8 cellular contexts compared by ENCODE assay signal in genomic region chr1:88891318-88892145, GRCh38. TPM values are rescaled to one million over a fixed set of nuclear protein-coding genes. Genes with fewer than 3 reads are reported as not detected.
A peak's percentile ranks its signal among the peaks of the same experiment; 100 is the strongest.
DNase-seq lines count a peak whose midpoint lies in the region; FAIRE-seq and TF ChIP-seq lines count a peak whose summit lies in the region.

Gene GTF2B, minus strand, starts transcription at chr1:88891567. Its CDS starts 68 bp downstream, at chr1:88891499.

- no peak within 1 kb of the TSS for H2BK15ac ChIP-seq in neuronal stem cell (ENCODE audit: low read length)

- CTCF ChIA-PET in HEK293 (lab: Yijun Ruan, JAX), result interaction anchor here (0.5 to 0.8 kb wide), 3 partner anchors 15 to 290 kb away, joined by 3 to 4 read pairs (median 3); no protein-coding TSS in a partner anchor

- H2AK5ac ChIP-seq in neuronal stem cell (ENCODE audit: low read depth, low read length), result no peak within 1 kb of the TSS

- H3K9ac ChIP-seq in neuronal stem cell (ENCODE audit: low read depth, low read length, poor library complexity), result peak within 1 kb of the TSS; percentile 89

- H3K4ac ChIP-seq in neuronal stem cell (ENCODE audit: low read length), result no peak within 1 kb of the TSS

- H3K79me1 ChIP-seq in neuronal stem cell (ENCODE audit: low read depth, low read length), result peaks cover 3% of the 10 kb centered on the region

- H2BK5ac ChIP-seq in neuronal stem cell (ENCODE audit: low read length), result no peak within 1 kb of the TSS

- TF ChIP-seq CTCF in HEK293 (tag by site-specific recombination; IDR thresholded peaks at IDR 0.05) (peak; percentile 40; the same call in 1 of the 2 replicates), subcutaneous adipose tissue (IDR thresholded peaks at IDR 0.05; ENCODE audit: low read depth) (no peak)

- H4K91ac ChIP-seq in neuronal stem cell (ENCODE audit: low read depth, low read length, poor library complexity), result no peak within 1 kb of the TSS

- no peak within 1 kb of the TSS for H2BK120ac ChIP-seq in neuronal stem cell (ENCODE audit: low read depth, low read length)

- H3K9me3 ChIP-seq in HEK293 (ENCODE audit: control insufficient read depth, insufficient read depth, low read depth, low read length) (no peaks in the 10 kb centered on the region), neuronal stem cell (replicated peaks in 1 of 2; ENCODE audit: control insufficient read depth in 2 of 2, insufficient read depth in 1 of 2, low read depth in 1 of 2, low read length in 2 of 2) (no peaks in the 10 kb centered on the region)

- no peaks in the 10 kb centered on the region for H3K27me3 ChIP-seq in neuronal stem cell (ENCODE audit: control insufficient read depth in 3 of 3, insufficient read depth in 3 of 3, low read depth in 1 of 3, low read length in 3 of 3)

- H3K14ac ChIP-seq in neuronal stem cell (ENCODE audit: low read length), result no peak within 1 kb of the TSS

- H4K8ac ChIP-seq in neuronal stem cell (ENCODE audit: low read depth, low read length), result no peak within 1 kb of the TSS

- WGBS in neuronal stem cell (ENCODE audit: extremely low coverage in 2 of 2, insufficient read length in 2 of 2, insufficient replicate concordance in 1 of 2), 2 donors, result no CpG with 5 or more reads among the region's 51 CpGs

- no peak within 1 kb of the TSS for H2BK12ac ChIP-seq in neuronal stem cell (ENCODE audit: low read length)

- H3K23ac ChIP-seq in neuronal stem cell (ENCODE audit: low read depth, low read length, poor library complexity), result peak within 1 kb of the TSS; percentile 83

- in situ Hi-C loops in SK-MEL-5 (cut with HindIII; ENCODE audit: low pct_unique_long_range_greater_than_20kb, low sequenced_read_pairs), result no loop called here

- POLR2A ChIA-PET in HEK293 (lab: Yijun Ruan, JAX), result interaction anchor here (0.7 to 2.4 kb wide), 6 partner anchors 24 to 713 kb away, joined by 3 to 12 read pairs (median 4); partner anchors contain the start of gene PKN2

- peak within 1 kb of the TSS; percentile 89 for H3K18ac ChIP-seq in neuronal stem cell (ENCODE audit: low read length)

- DNase-seq in GDM1 (lab: John Stamatoyannopoulos, UW) (peak; percentile 93), MV-4-11 (lab: John Stamatoyannopoulos, UW) (peak; percentile 98), SK-MEL-5 (ENCODE audit: low read depth, low spot score) (peak; percentile 94), frontal cortex (ENCODE audit: low spot score in 2 of 2) (peak; percentile 65 to 70), neuronal stem cell (ENCODE audit: low spot score) (peak; percentile 67)
- peak; percentile 94 for DNase-seq in activated naive CD4-positive, alpha-beta T cell treated with Interleukin-2 at 50 U/mL for 16 hours

- H3K36me3 ChIP-seq in HEK293 (ENCODE audit: control insufficient read depth in 2 of 2, insufficient read depth in 1 of 2, low read length in 2 of 2), result peaks cover 7 to 15% of the 10 kb centered on the region in 2 experiments; a peak in 2 of 3 replicates
- H3K36me3 ChIP-seq in neuronal stem cell (replicated peaks in 1 of 2; ENCODE audit: control insufficient read depth in 2 of 2, insufficient read depth in 2 of 2, low read length in 2 of 2), result peaks cover 0 to 21% of the 10 kb centered on the region in 2 donors

- H2AFZ ChIP-seq in neuronal stem cell (ENCODE audit: low read length), result peak within 1 kb of the TSS; percentile 89

- H3K4me3 ChIP-seq in HEK293 (ENCODE audit: low read depth, low read length), result peak within 1 kb of the TSS; percentile 99
- H3K4me3 ChIP-seq in neuronal stem cell (ENCODE audit: low read length in 2 of 2), result peak within 1 kb of the TSS; percentile 71 to 96

- H3K27ac ChIP-seq in HEK293 (ENCODE audit: extremely low read depth, low read depth, low read length) (peak within 1 kb of the TSS; percentile 59), neuronal stem cell (replicated peaks; ENCODE audit: low read length) (peak within 1 kb of the TSS; percentile 26)

- peaks cover 10% of the 10 kb centered on the region; the same call in 1 of the 2 replicates for H3K4me1 ChIP-seq in HEK293 (ENCODE audit: control insufficient read depth, insufficient read depth, low read length)
- peaks cover 0 to 2% of the 10 kb centered on the region in 2 donors for H3K4me1 ChIP-seq in neuronal stem cell (ENCODE audit: control insufficient read depth in 2 of 2, insufficient read depth in 1 of 2, low read depth in 1 of 2, low read length in 2 of 2)

- FAIRE-seq in frontal cortex (lab: Jason Lieb, UNC), result no peak

- peak within 1 kb of the TSS; percentile 60 for H3K4me2 ChIP-seq in neuronal stem cell (ENCODE audit: insufficient read depth, low read length, poor library complexity, severe bottlenecking)

TF ChIP-seq in HEK293, 187 proteins besides CTCF, POLR2A, EP300 and RAD21 (continues in another document):
- peak; percentile 27; the same call in 1 of the 2 replicates for TF ChIP-seq ZNF10 (tag by site-specific recombination; IDR thresholded peaks at IDR 0.05)
- TF ChIP-seq RBAK (tag by site-specific recombination; IDR thresholded peaks at IDR 0.05), result no peak
- TF ChIP-seq PATZ1 (tag by site-specific recombination; IDR thresholded peaks at IDR 0.05), result peak; percentile 42; the same call in 1 of the 2 replicates
- no peak for TF ChIP-seq ZNF701 (tag by site-specific recombination; IDR thresholded peaks at IDR 0.05)
- TF ChIP-seq ZNF274 (IDR thresholded peaks at IDR 0.05; ENCODE audit: low read length), result no peak
- TF ChIP-seq ZNF274 (tag by site-specific recombination; IDR thresholded peaks at IDR 0.05; ENCODE audit: borderline replicate concordance), result no peak
- TF ChIP-seq SP7 (tag by site-specific recombination; IDR thresholded peaks at IDR 0.05), result peak; percentile 84
- TF ChIP-seq PRDM6 (tag by site-specific recombination; IDR thresholded peaks at IDR 0.05), result no peak
- TF ChIP-seq ZBTB8A (tag by site-specific recombination; IDR thresholded peaks at IDR 0.05), result peak; percentile 92
- peak; percentile 96 for TF ChIP-seq ZNF2 (tag by site-specific recombination; IDR thresholded peaks at IDR 0.05)
- TF ChIP-seq ZFP37 (tag by site-specific recombination; IDR thresholded peaks at IDR 0.05), result peak; percentile 92
- TF ChIP-seq ZFP69B (tag by site-specific recombination; IDR thresholded peaks at IDR 0.05), result 0 out of 2 replicates have a peak, but pooled peaks have one; percentile 42
- TF ChIP-seq ZXDB (tag by site-specific recombination; IDR thresholded peaks at IDR 0.05), result peak; percentile 90
- TF ChIP-seq ZNF362 (tag by site-specific recombination; IDR thresholded peaks at IDR 0.05), result peak; percentile 73

RNA-seq across cellular contexts. Expression of gene GTF2B, which starts in this region (rescaled TPM):
- 76.4 and 78.1 TPM in 2 replicates for total RNA-seq in SK-MEL-5 (2014; rRNA removed; shearing (Covaris generic))
- polyA plus RNA-seq in SK-MEL-5 (2015; cell fraction: cytosol; rRNA removed), result 33.1 and 34.8 TPM in 2 replicates
- 22.1 and 28.8 TPM in 2 replicates for polyA plus RNA-seq in SK-MEL-5 (2015; cell fraction: nucleus; rRNA removed)
- total RNA-seq in frontal cortex (79.1 TPM), subcutaneous adipose tissue (10 to 100 TPM; 29.4 to 44.3 (median 35.2) TPM)
- polyA plus RNA-seq in neuronal stem cell (2013, experiment 1 of 2), result 25.1 TPM
- 25.7 TPM for polyA plus RNA-seq in neuronal stem cell (2013, experiment 2 of 2)

Comparison
In these comparisons a context has a peak if more than half of its experiments do, and no peak if none do; other contexts are left out.
1. Peak in every context shown above with its lines: DNase-seq, H3K4me3 ChIP-seq and H3K27ac ChIP-seq.